Comparison of ENCODE assay signal across 8 cellular contexts in genomic region chr3:15331072-15331605, GRCh38. TPM values are rescaled to one million over a fixed set of nuclear protein-coding genes. Genes with fewer than 3 reads are reported as not detected.
DNase-seq lines count a peak whose midpoint lies in the region; ATAC-seq and TF ChIP-seq lines count a peak whose summit lies in the region.

No MANE protein-coding gene starts in this region.

- peak overlapping the region in 1 of 11 experiments; percentile 59; a peak in 1 of 22 replicates for H3K27ac ChIP-seq in BLaER1 treated with 17β-estradiol and CSF1 and Interleukin-3, amounts not matched to agents 10 nM and 100 nM
- H3K27ac ChIP-seq in effector memory CD4-positive, alpha-beta T cell (ENCODE audit: insufficient read depth, low read length, poor library complexity, severe bottlenecking) = peak overlapping the region; percentile 84

- peak; percentile 27 for DNase-seq in NCI-H146 treated with DMSO at 0.1 percent for 48 hours (lab: John Stamatoyannopoulos, UW; ENCODE audit: unreplicated experiment)
- DNase-seq in effector memory CD4-positive, alpha-beta T cell = no peak
- no peak for DNase-seq in neural crest cell (ENCODE audit: low read depth, low spot score)
- DNase-seq in OCI-M2 (lab: John Stamatoyannopoulos, UW; ENCODE audit: unreplicated experiment) = no peak

- H3K9me3 Mint-ChIP-seq in neural crest cell = no peaks in the 10 kb centered on the region

- H4K20me1 ChIP-seq in BLaER1 treated with 17β-estradiol and CSF1 and Interleukin-3, amounts not matched to agents 10 nM and 100 nM = peaks cover 0 to 37% (median 16%) of the 10 kb centered on the region in 11 experiments; a peak in 12 of 22 replicates

- peak overlapping the region; percentile 83 for H3K4me3 Mint-ChIP-seq in neural crest cell

- peaks cover 23 to 65% (median 58%) of the 10 kb centered on the region in 11 experiments for H3K27me3 ChIP-seq in BLaER1 treated with 17β-estradiol and CSF1 and Interleukin-3, amounts not matched to agents 10 nM and 100 nM
- H3K27me3 ChIP-seq in effector memory CD4-positive, alpha-beta T cell (replicated peaks; ENCODE audit: control insufficient read depth, insufficient read depth, low read length, poor library complexity, severe bottlenecking) = no peaks in the 10 kb centered on the region

- H3K4me2 ChIP-seq in BLaER1 treated with 17β-estradiol and CSF1 and Interleukin-3, amounts not matched to agents 10 nM and 100 nM = peak overlapping the region; percentile 83 to 100 (median 96)

- peak overlapping the region; percentile 67 to 91 (median 77); a peak in 19 of 20 replicates for H3K4me3 ChIP-seq in BLaER1 treated with 17β-estradiol and CSF1 and Interleukin-3, amounts not matched to agents 10 nM and 100 nM
- H3K4me3 ChIP-seq in effector memory CD4-positive, alpha-beta T cell (ENCODE audit: insufficient read depth, low read depth, low read length, poor library complexity, severe bottlenecking) = peak overlapping the region; percentile 95

- peaks cover 39% of the 10 kb centered on the region for H3K27me3 Mint-ChIP-seq in neural crest cell (ENCODE audit: low read depth)

- H3K9me3 ChIP-seq in BLaER1 treated with 17β-estradiol and CSF1 and Interleukin-3, amounts not matched to agents 10 nM and 100 nM (replicated peaks in 1 of 11) = no peaks in the 10 kb centered on the region
- H3K9me3 ChIP-seq in effector memory CD4-positive, alpha-beta T cell (ENCODE audit: control insufficient read depth, low read length) = no peaks in the 10 kb centered on the region

- peaks cover 0 to 39% (median 0%) of the 10 kb centered on the region in 11 experiments; a peak in 11 of 22 replicates for H3K36me3 ChIP-seq in BLaER1 treated with 17β-estradiol and CSF1 and Interleukin-3, amounts not matched to agents 10 nM and 100 nM
- no peaks in the 10 kb centered on the region for H3K36me3 ChIP-seq in effector memory CD4-positive, alpha-beta T cell (ENCODE audit: control insufficient read depth, insufficient read depth, low read length)

- H3K9ac ChIP-seq in BLaER1 treated with 17β-estradiol and CSF1 and Interleukin-3, amounts not matched to agents 10 nM and 100 nM = peak overlapping the region in 10 of 11 experiments; percentile 56 to 83 (median 78); a peak in 18 of 22 replicates

- no peaks in the 10 kb centered on the region for H3K36me3 Mint-ChIP-seq in neural crest cell (ENCODE audit: low read depth)

- ATAC-seq in GM18502 (IDR thresholded peaks at IDR 0.05; ENCODE audit: poor library complexity, unreplicated experiment) (no peak), esophagus mucosa (no peak), HG02623 (IDR thresholded peaks at IDR 0.05; ENCODE audit: unreplicated experiment) (no peak)

- no peak for TF ChIP-seq CTCF in neural crest cell (conservative IDR thresholded peaks at IDR 0.05)

- H3K4me1 ChIP-seq in BLaER1 treated with 17β-estradiol and CSF1 and Interleukin-3, amounts not matched to agents 10 nM and 100 nM = peaks cover 25 to 53% (median 34%) of the 10 kb centered on the region in 10 experiments
- H3K4me1 ChIP-seq in effector memory CD4-positive, alpha-beta T cell (ENCODE audit: control insufficient read depth, insufficient read depth, low read length, poor library complexity, severe bottlenecking) = peaks cover 38% of the 10 kb centered on the region

- H3K4me1 Mint-ChIP-seq in neural crest cell = peaks cover 13% of the 10 kb centered on the region

- H3K27ac Mint-ChIP-seq in neural crest cell (ENCODE audit: unreplicated experiment) = no peak overlapping the region

RNA-seq across cellular contexts. Expression of gene SH3BP5, which starts 1.2 kb away (rescaled TPM):
- total RNA-seq in neural crest cell = 4.8 and 5.2 TPM in 2 replicates
- 9.3 TPM for total RNA-seq in esophagus mucosa
